ENCODE assay signal across 8 cellular contexts in genomic region chr11:113875414-113876073, GRCh38. TPM values are rescaled to one million over a fixed set of nuclear protein-coding genes. Genes with fewer than 3 reads are reported as not detected.
DNase-seq lines count a peak whose midpoint lies in the region; ATAC-seq and TF ChIP-seq lines count a peak whose summit lies in the region.

A gene with protein sequence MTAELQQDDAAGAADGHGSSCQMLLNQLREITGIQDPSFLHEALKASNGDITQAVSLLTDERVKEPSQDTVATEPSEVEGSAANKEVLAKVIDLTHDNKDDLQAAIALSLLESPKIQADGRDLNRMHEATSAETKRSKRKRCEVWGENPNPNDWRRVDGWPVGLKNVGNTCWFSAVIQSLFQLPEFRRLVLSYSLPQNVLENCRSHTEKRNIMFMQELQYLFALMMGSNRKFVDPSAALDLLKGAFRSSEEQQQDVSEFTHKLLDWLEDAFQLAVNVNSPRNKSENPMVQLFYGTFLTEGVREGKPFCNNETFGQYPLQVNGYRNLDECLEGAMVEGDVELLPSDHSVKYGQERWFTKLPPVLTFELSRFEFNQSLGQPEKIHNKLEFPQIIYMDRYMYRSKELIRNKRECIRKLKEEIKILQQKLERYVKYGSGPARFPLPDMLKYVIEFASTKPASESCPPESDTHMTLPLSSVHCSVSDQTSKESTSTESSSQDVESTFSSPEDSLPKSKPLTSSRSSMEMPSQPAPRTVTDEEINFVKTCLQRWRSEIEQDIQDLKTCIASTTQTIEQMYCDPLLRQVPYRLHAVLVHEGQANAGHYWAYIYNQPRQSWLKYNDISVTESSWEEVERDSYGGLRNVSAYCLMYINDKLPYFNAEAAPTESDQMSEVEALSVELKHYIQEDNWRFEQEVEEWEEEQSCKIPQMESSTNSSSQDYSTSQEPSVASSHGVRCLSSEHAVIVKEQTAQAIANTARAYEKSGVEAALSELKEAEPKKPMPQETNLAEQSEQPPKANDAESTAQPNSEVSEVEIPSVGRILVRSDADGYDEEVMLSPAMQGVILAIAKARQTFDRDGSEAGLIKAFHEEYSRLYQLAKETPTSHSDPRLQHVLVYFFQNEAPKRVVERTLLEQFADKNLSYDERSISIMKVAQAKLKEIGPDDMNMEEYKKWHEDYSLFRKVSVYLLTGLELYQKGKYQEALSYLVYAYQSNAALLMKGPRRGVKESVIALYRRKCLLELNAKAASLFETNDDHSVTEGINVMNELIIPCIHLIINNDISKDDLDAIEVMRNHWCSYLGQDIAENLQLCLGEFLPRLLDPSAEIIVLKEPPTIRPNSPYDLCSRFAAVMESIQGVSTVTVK (minus strand): TSS chr11:113875572. CDS start chr11:113875501, 71 bp downstream.

- H3K27ac ChIP-seq in CD8-positive, alpha-beta T cell (ENCODE audit: low read depth, low read length) = peak within 1 kb of the TSS; percentile 52
- H3K27ac ChIP-seq in ectodermal cell (ENCODE audit: insufficient read depth, low read depth, low read length, poor library complexity, severe bottlenecking) (peak within 1 kb of the TSS; percentile 67), lung (ENCODE audit: low read depth in 1 of 2, low read length in 1 of 2) (peak within 1 kb of the TSS; percentile 97 to 98)

- H3K9me3 ChIP-seq in CD8-positive, alpha-beta T cell (ENCODE audit: low read length) = no peaks in the 10 kb centered on the region
- H3K9me3 ChIP-seq in ectodermal cell (ENCODE audit: control insufficient read depth, low read length) = no peaks in the 10 kb centered on the region
- H3K9me3 ChIP-seq in lung (ENCODE audit: control insufficient read depth in 2 of 2, insufficient read depth in 1 of 2, low read length in 1 of 2) = no peaks in the 10 kb centered on the region

- intact Hi-C loops in CD8-positive, alpha-beta T cell (cut with DNase I, micrococcal nuclease) = loop anchor here (1.0 to 10.0 kb wide), 12 partner anchors 102 to 1951 kb away; partner anchors contain the start of genes C11orf71 (in 2 of the 2), PTS (in 2 of the 2), RBM7 (in 2 of the 2) and TTC12 (in 2 of the 2)

- no peaks in the 10 kb centered on the region for H3K27me3 ChIP-seq in CD8-positive, alpha-beta T cell (ENCODE audit: insufficient read depth, low read length)
- H3K27me3 ChIP-seq in ectodermal cell (ENCODE audit: control insufficient read depth, insufficient read depth, low read length, poor library complexity, severe bottlenecking) (peaks cover 14% of the 10 kb centered on the region), lung (ENCODE audit: control insufficient read depth, insufficient read depth) (no peaks in the 10 kb centered on the region)

- POLR2A ChIA-PET in CD8-positive, alpha-beta T cell (lab: Charles Lee) = interaction anchor here (0.7 to 2.1 kb wide), 2 partner anchors 16 to 79 kb away, joined by 3 to 10 read pairs; no protein-coding TSS in a partner anchor

- H3K9me3 Mint-ChIP-seq in CD8-positive, alpha-beta T cell = peaks cover 3% of the 10 kb centered on the region

- peaks cover 11% of the 10 kb centered on the region for H3K4me1 ChIP-seq in CD8-positive, alpha-beta T cell (ENCODE audit: insufficient read depth, low read length)
- peaks cover 8% of the 10 kb centered on the region for H3K4me1 ChIP-seq in ectodermal cell (ENCODE audit: control insufficient read depth, insufficient read depth, low read length)
- peaks cover 4 to 7% of the 10 kb centered on the region in 2 donors for H3K4me1 ChIP-seq in lung (ENCODE audit: control insufficient read depth in 2 of 2, insufficient read depth in 2 of 2, low read length in 2 of 2)

- peaks cover 12% of the 10 kb centered on the region for H3K36me3 Mint-ChIP-seq in CD8-positive, alpha-beta T cell

- no peaks in the 10 kb centered on the region for H3K27me3 Mint-ChIP-seq in CD8-positive, alpha-beta T cell (ENCODE audit: low read depth)

- H3K4me3 Mint-ChIP-seq in CD8-positive, alpha-beta T cell = peak within 1 kb of the TSS; percentile 96

- peaks cover 48% of the 10 kb centered on the region for H3K4me1 Mint-ChIP-seq in CD8-positive, alpha-beta T cell (ENCODE audit: low read depth)

- 0 to 1% methylated on average over 73 to 74 of the region's 74 CpGs for WGBS in ectodermal cell, 2 experiments
- WGBS in lung, 2 donors = 0% methylated on average over 41 to 74 of the region's 74 CpGs

- CTCF ChIA-PET in CD8-positive, alpha-beta T cell (lab: Charles Lee) = interaction anchor here (1.2 to 1.7 kb wide), 3 partner anchors 16 to 21 kb away, joined by 3 to 5 read pairs (median 5); no protein-coding TSS in a partner anchor

- TF ChIP-seq CTCF in CD8-positive, alpha-beta T cell (IDR thresholded peaks at IDR 0.05) = no peak
- no peak for TF ChIP-seq CTCF in lung (IDR thresholded peaks at IDR 0.05; ENCODE audit: control extremely low read depth, extremely low read depth)

- ATAC-seq in CD8-positive, alpha-beta T cell = peak; percentile 85
- ATAC-seq in GM19455 (IDR thresholded peaks at IDR 0.05; ENCODE audit: unreplicated experiment) = peak; percentile 85
- peak; percentile 98 for ATAC-seq in lung (ENCODE audit: insufficient read depth, low FRiP score)

- H3K4me3 ChIP-seq in CD8-positive, alpha-beta T cell (ENCODE audit: low read depth, low read length) = peak within 1 kb of the TSS; percentile 80
- peak within 1 kb of the TSS; percentile 65 for H3K4me3 ChIP-seq in ectodermal cell (ENCODE audit: insufficient read depth, low read depth, low read length)
- H3K4me3 ChIP-seq in lung = peak within 1 kb of the TSS; percentile 84

- peak; percentile 45 to 88 (median 76) for DNase-seq in CD8-positive, alpha-beta T cell
- peak; percentile 91 for DNase-seq in HK-2 (ENCODE audit: unreplicated experiment)
- DNase-seq in NCI-H82 treated with DMSO at 0.1 percent for 48 hours (lab: John Stamatoyannopoulos, UW; ENCODE audit: unreplicated experiment) = peak; percentile 57
- peak; percentile 29 to 73 for DNase-seq in activated CD8-positive, alpha-beta memory T cell treated with anti-CD3 and anti-CD28 coated beads for 1 hour (ENCODE audit: extremely low read depth in 1 of 2, low read depth in 1 of 2)
- peak; percentile 97 for DNase-seq in lung (ENCODE audit: low spot score)
- peak; percentile 38 to 79 (median 59) for DNase-seq in stimulated activated CD4-positive, alpha-beta T cell treated with anti-CD3 and anti-CD28 coated beads, TNF-alpha, amount 100 ng/mL, for 24 hours (ENCODE audit: low read depth in 3 of 3)

- peak within 1 kb of the TSS; percentile 97 for H3K27ac Mint-ChIP-seq in CD8-positive, alpha-beta T cell

- no peaks in the 10 kb centered on the region for H3K36me3 ChIP-seq in CD8-positive, alpha-beta T cell (ENCODE audit: insufficient read depth, low read length)
- no peaks in the 10 kb centered on the region for H3K36me3 ChIP-seq in ectodermal cell (ENCODE audit: control insufficient read depth, insufficient read depth, low read length)
- no peaks in the 10 kb centered on the region for H3K36me3 ChIP-seq in lung (ENCODE audit: control insufficient read depth in 2 of 2, insufficient read depth in 2 of 2, low read length in 2 of 2)

RNA-seq across cellular contexts. Expression of the gene that starts here (rescaled TPM):
- total RNA-seq in CD8-positive, alpha-beta T cell = 1 to 10 TPM; 6.4 to 6.8 TPM
- 24.3 TPM for polyA plus RNA-seq in ectodermal cell (2013, experiment 1 of 4)
- 22.0 TPM for polyA plus RNA-seq in ectodermal cell (2013, experiment 2 of 4)
- polyA plus RNA-seq in ectodermal cell (2013, experiment 3 of 4) = 15.3 TPM
- polyA plus RNA-seq in ectodermal cell (2013, experiment 4 of 4) = 20.3 TPM
- total RNA-seq in lung = 10 to 100 TPM; 19.3 to 45.3 TPM
- 1 to 10 TPM; 3.5 to 9.2 TPM for polyA plus RNA-seq in lung

Comparison
In these comparisons a context has a peak if more than half of its experiments do, and no peak if none do; other contexts are left out.
1. Peak in every context shown above with its lines: DNase-seq, ATAC-seq, H3K4me3 ChIP-seq and H3K27ac ChIP-seq.